In the genomic region with DNA sequence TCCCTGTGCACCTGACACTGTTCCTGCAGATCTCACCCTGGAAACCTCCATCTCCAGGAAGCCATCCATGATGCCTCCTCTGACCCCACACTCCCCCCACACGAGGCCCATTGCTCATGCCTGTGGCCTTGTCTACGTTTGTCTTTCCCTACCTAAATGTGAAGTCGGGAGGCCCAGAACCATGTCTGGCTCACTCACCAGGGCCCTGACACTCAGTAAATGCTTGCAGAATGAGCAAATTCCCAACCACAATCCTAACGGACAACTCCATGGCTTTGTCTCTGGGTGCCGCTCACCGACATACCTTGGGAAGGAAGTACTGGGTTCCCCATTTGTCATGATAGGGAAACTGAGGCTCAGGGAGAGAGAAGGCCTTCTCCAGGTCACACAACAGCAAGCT, we compare ENCODE assay signal across 10 cellular contexts. TPM values are rescaled to one million over a fixed set of nuclear protein-coding genes. Genes with fewer than 3 reads are reported as not detected.
DNase-seq lines count a peak whose midpoint lies in the region; ATAC-seq and TF ChIP-seq lines count a peak whose summit lies in the region.
"Had no signal": no experiment of that assay in that cellular context is flagged by ENCODE, and none has a peak within 500 bp of the region (broad histone marks: within the 10 kb centered on the region; RNA-seq: fewer than 3 reads in every experiment).

No MANE protein-coding gene starts in this region.

- intact Hi-C loops in ovary (cut with DNase I), result no loop called here

- no peak for TF ChIP-seq POLR2A in ovary (IDR thresholded peaks at IDR 0.05)

- H3K9ac ChIP-seq in BLaER1 treated with 17β-estradiol and CSF1 and Interleukin-3, amounts not matched to agents 10 nM and 100 nM, result peak overlapping the region; percentile 68 to 79 (median 76)
- peak overlapping the region; percentile 88 for H3K9ac ChIP-seq in Karpas-422 (ENCODE audit: low read length)

- WGBS in ovary, 3 donors, result 81 to 87% (median 85%) methylated on average over 6 of the region's 6 CpGs

- peaks cover 40 to 100% (median 90%) of the 10 kb centered on the region in 10 experiments for H3K4me1 ChIP-seq in BLaER1 treated with 17β-estradiol and CSF1 and Interleukin-3, amounts not matched to agents 10 nM and 100 nM
- H3K4me1 ChIP-seq in Karpas-422 (ENCODE audit: low read length) (peaks cover 18% of the 10 kb centered on the region), ovary (ENCODE audit: insufficient read depth) (no peaks in the 10 kb centered on the region)

- H3K27me3 Mint-ChIP-seq in neural crest cell (ENCODE audit: low read depth), result no peaks in the 10 kb centered on the region

- no peaks in the 10 kb centered on the region for H3K27me3 ChIP-seq in BLaER1 treated with 17β-estradiol and CSF1 and Interleukin-3, amounts not matched to agents 10 nM and 100 nM
- no peaks in the 10 kb centered on the region for H3K27me3 ChIP-seq in Karpas-422 (ENCODE audit: low read length)
- no peaks in the 10 kb centered on the region for H3K27me3 ChIP-seq in ovary

- peaks cover 65% of the 10 kb centered on the region for H3K79me2 ChIP-seq in Karpas-422 (ENCODE audit: low read length)

- H3K4me2 ChIP-seq in BLaER1 treated with 17β-estradiol and CSF1 and Interleukin-3, amounts not matched to agents 10 nM and 100 nM, result peak overlapping the region; percentile 79 to 93 (median 87)
- H3K4me2 ChIP-seq in Karpas-422 (ENCODE audit: low read depth, low read length, poor library complexity, severe bottlenecking), result peak overlapping the region; percentile 95

- TF ChIP-seq CTCF in neural crest cell (conservative IDR thresholded peaks at IDR 0.05), result no peak
- TF ChIP-seq CTCF in ovary (IDR thresholded peaks at IDR 0.05), result no peak

- no peaks in the 10 kb centered on the region for H3K9me3 Mint-ChIP-seq in neural crest cell

- peak overlapping the region; percentile 84 to 93 (median 85) for H3K27ac ChIP-seq in BLaER1 treated with 17β-estradiol and CSF1 and Interleukin-3, amounts not matched to agents 10 nM and 100 nM
- H3K27ac ChIP-seq in Karpas-422 (ENCODE audit: low read length), result peak overlapping the region; percentile 76
- H3K27ac ChIP-seq in caudate nucleus (ENCODE audit: low read depth, low read length), result peak overlapping the region; percentile 74
- H3K27ac ChIP-seq in ovary, result no peak overlapping the region

- H2AFZ ChIP-seq in Karpas-422 (ENCODE audit: low read length), result no peak overlapping the region

- peaks cover 11 to 95% (median 43%) of the 10 kb centered on the region in 11 experiments; a peak in 14 of 22 replicates for H4K20me1 ChIP-seq in BLaER1 treated with 17β-estradiol and CSF1 and Interleukin-3, amounts not matched to agents 10 nM and 100 nM
- H4K20me1 ChIP-seq in Karpas-422 (ENCODE audit: insufficient read depth, low read depth, low read length), result no peaks in the 10 kb centered on the region

- peak overlapping the region; percentile 71 for H3K27ac Mint-ChIP-seq in neural crest cell (ENCODE audit: unreplicated experiment)

- no peak for TF ChIP-seq EP300 in ovary (IDR thresholded peaks at IDR 0.05)

- H3K9me3 ChIP-seq in BLaER1 treated with 17β-estradiol and CSF1 and Interleukin-3, amounts not matched to agents 10 nM and 100 nM (replicated peaks in 1 of 11), result no peaks in the 10 kb centered on the region
- H3K9me3 ChIP-seq in Karpas-422 (ENCODE audit: low read length), result no peaks in the 10 kb centered on the region
- no peaks in the 10 kb centered on the region for H3K9me3 ChIP-seq in ovary

- H3K36me3 ChIP-seq in BLaER1 treated with 17β-estradiol and CSF1 and Interleukin-3, amounts not matched to agents 10 nM and 100 nM, result peaks cover 36 to 88% (median 62%) of the 10 kb centered on the region in 11 experiments
- H3K36me3 ChIP-seq in Karpas-422 (ENCODE audit: insufficient read depth, low read length), result no peaks in the 10 kb centered on the region
- no peaks in the 10 kb centered on the region for H3K36me3 ChIP-seq in ovary

- peak overlapping the region in 8 of 10 experiments; percentile 17 to 51 (median 38); a peak in 10 of 20 replicates for H3K4me3 ChIP-seq in BLaER1 treated with 17β-estradiol and CSF1 and Interleukin-3, amounts not matched to agents 10 nM and 100 nM
- H3K4me3 ChIP-seq in Karpas-422 (ENCODE audit: low read length) (peak overlapping the region; percentile 75), ovary (no peak overlapping the region)

- peaks cover 39% of the 10 kb centered on the region for H3K4me1 Mint-ChIP-seq in neural crest cell

- ATAC-seq in HG03175 (IDR thresholded peaks at IDR 0.05; ENCODE audit: unreplicated experiment), result no peak

- H3K4me3 Mint-ChIP-seq in neural crest cell, result peak overlapping the region; percentile 31

- peaks cover 9% of the 10 kb centered on the region for H3K36me3 Mint-ChIP-seq in neural crest cell (ENCODE audit: low read depth)

- DNase-seq in Karpas-422, result no peak
- no peak for DNase-seq in caudate nucleus (lab: John Stamatoyannopoulos, UW)
- DNase-seq in neural crest cell (ENCODE audit: low read depth, low spot score), result no peak
- DNase-seq in NCI-H1694 treated with DMSO at 0.1 percent for 48 hours (lab: John Stamatoyannopoulos, UW), result no peak
- DNase-seq in GM19240 (ENCODE audit: insufficient read length, low spot score), result no peak
- DNase-seq in ovary, result no peak
- DNase-seq: NCI-H1930, SW 1271 had no signal

- no peaks in the 10 kb centered on the region for H3K9me2 ChIP-seq in Karpas-422 (replicated peaks; ENCODE audit: insufficient read depth, low read length)

RNA-seq across cellular contexts. Expression of gene PEDS1, which starts 7.3 kb away (rescaled TPM):
- total RNA-seq in Karpas-422 (2014; rRNA removed; shearing (Covaris generic); ENCODE audit: low replicate concordance), result 14.5 and 29.7 TPM in 2 replicates
- total RNA-seq in neural crest cell, result 26.1 and 29.1 TPM in 2 replicates
- 10 to 100 TPM in 6 of 7 donors, 1 to 10 TPM in 1; 7.5 to 18.2 (median 12.6) TPM for total RNA-seq in ovary
- 10 to 100 TPM; 11.6 to 11.7 TPM for polyA plus RNA-seq in ovary

RNA-seq across cellular contexts. Expression of gene UBE2V1, which starts 33.3 kb away (rescaled TPM):
- total RNA-seq in Karpas-422 (2014; rRNA removed; shearing (Covaris generic); ENCODE audit: low replicate concordance), result 76.7 and 95.6 TPM in 2 replicates
- total RNA-seq in neural crest cell, result 147 and 177 TPM in 2 replicates
- total RNA-seq in ovary, result 10 to 100 TPM; 51.0 to 90.3 (median 77.2) TPM
- polyA plus RNA-seq in ovary, result 100 to 1,000 TPM in 1 of 2 donors, 10 to 100 TPM in 1; 43.6 to 189 TPM

RNA-seq across cellular contexts. Expression of gene CEBPB, which starts 44.4 kb away (rescaled TPM):
- total RNA-seq in Karpas-422 (2014; rRNA removed; shearing (Covaris generic); ENCODE audit: low replicate concordance), result 24.4 and 49.1 TPM in 2 replicates
- total RNA-seq in neural crest cell (7.6 and 7.8 TPM in 2 replicates), ovary (100 to 1,000 TPM in 5 of 7 donors, 10 to 100 TPM in 2; 84.1 to 296 (median 153) TPM)
- 10 to 100 TPM; 15.7 to 19.2 TPM for polyA plus RNA-seq in ovary

Comparison
In these comparisons a context has a peak if more than half of its experiments do, and no peak if none do; other contexts are left out.
1. H3K27ac ChIP-seq: peak in BLaER1 treated with 17β-estradiol and CSF1 and Interleukin-3, amounts not matched to agents 10 nM and 100 nM (11 of 11), Karpas-422 (single experiment) and caudate nucleus (single experiment); none in ovary (0 of 2).